ENCODE assay signal across 30 cellular contexts in genomic region chr11:132904091-132904490, GRCh38.
DNase-seq lines count a peak whose midpoint lies in the region; ATAC-seq and TF ChIP-seq lines count a peak whose summit lies in the region.
"Had no signal": no experiment of that assay in that cellular context is flagged by ENCODE, and none has a peak within 500 bp of the region (broad histone marks: within the 10 kb centered on the region; RNA-seq: fewer than 3 reads in every experiment).

No MANE protein-coding gene starts in this region.

- H3K4me1 Mint-ChIP-seq in glutamatergic neuron (ENCODE audit: low read depth, unreplicated experiment) = peaks cover 19% of the 10 kb centered on the region
- H3K4me1 Mint-ChIP-seq: B cell; CD14-positive monocyte; CD4-positive, alpha-beta memory T cell; CD4-positive, CD25-positive, alpha-beta regulatory T cell; CD8-positive, alpha-beta memory T cell had no signal

- no peak overlapping the region for H3K4me3 Mint-ChIP-seq in glutamatergic neuron (ENCODE audit: unreplicated experiment)
- H3K4me3 Mint-ChIP-seq: B cell; CD14-positive monocyte; CD4-positive, alpha-beta memory T cell; CD4-positive, alpha-beta T cell; CD4-positive, CD25-positive, alpha-beta regulatory T cell; CD8-positive, alpha-beta memory T cell; CD8-positive, alpha-beta T cell had no signal

- no peaks in the 10 kb centered on the region for H3K27me3 Mint-ChIP-seq in glutamatergic neuron (ENCODE audit: unreplicated experiment)
- H3K27me3 Mint-ChIP-seq: B cell; CD4-positive, alpha-beta memory T cell; CD4-positive, alpha-beta T cell; CD4-positive, CD25-positive, alpha-beta regulatory T cell had no signal

- DNase-seq in G401 (ENCODE audit: low spot score) (peak; percentile 68), cerebellar cortex (ENCODE audit: low spot score) (peak; percentile 67), cerebellum (ENCODE audit: low spot score) (peak; percentile 37), glutamatergic neuron (no peak), NCI-H1417 (lab: John Stamatoyannopoulos, UW) (no peak), superior temporal gyrus (ENCODE audit: extremely low spot score) (no peak)
- DNase-seq in stimulated activated CD4-positive, alpha-beta T cell treated with anti-CD3 and anti-CD28 coated beads, Interleukin-12 subunit alpha, Interleukin-12 subunit beta, amount 100 ng/mL, for 4 hours = no peak
- DNase-seq: 8988T; ACHN; AML-193; BE2C; Caco-2; Calu3; CD4-positive, alpha-beta memory T cell; CD4-positive, alpha-beta T cell; CD4-positive, CD25-positive, alpha-beta regulatory T cell; CD8-positive, alpha-beta memory T cell; CD8-positive, alpha-beta T cell; COR-L47; DMS 273 treated with DMSO at 0.1 percent for 48 hours; DMS153; DMS53; DMS79; DMS79 treated with DMSO at 0.1 percent for 48 hours; DND-41; EL had no signal

- H3K27ac Mint-ChIP-seq in glutamatergic neuron (ENCODE audit: unreplicated experiment) = peak overlapping the region; percentile 17
- H3K27ac Mint-ChIP-seq: B cell; CD14-positive monocyte; CD4-positive, alpha-beta memory T cell; CD4-positive, alpha-beta T cell; CD4-positive, CD25-positive, alpha-beta regulatory T cell; CD8-positive, alpha-beta memory T cell; CD8-positive, alpha-beta T cell had no signal

- in situ Hi-C loops in G401 (cut with HindIII; ENCODE audit: low sequenced_read_pairs) = no loop called here

- ATAC-seq in GM21360 (IDR thresholded peaks at IDR 0.05; ENCODE audit: unreplicated experiment) = no peak
- ATAC-seq: A549; CD8-positive, alpha-beta T cell had no signal

- H3K9me3 Mint-ChIP-seq in glutamatergic neuron (ENCODE audit: unreplicated experiment) = peaks cover 2% of the 10 kb centered on the region
- H3K9me3 Mint-ChIP-seq: CD4-positive, alpha-beta T cell had no signal

- no peak for TF ChIP-seq CTCF in glutamatergic neuron (IDR thresholded peaks at IDR 0.05; ENCODE audit: partially characterized antibody, unreplicated experiment)

- H3K36me3 Mint-ChIP-seq in glutamatergic neuron (ENCODE audit: unreplicated experiment) = no peaks in the 10 kb centered on the region
- H3K36me3 Mint-ChIP-seq: CD14-positive monocyte; CD4-positive, alpha-beta memory T cell; CD4-positive, CD25-positive, alpha-beta regulatory T cell; CD8-positive, alpha-beta memory T cell; CD8-positive, alpha-beta T cell had no signal

Comparison
In these comparisons a context has a peak if more than half of its experiments do, and no peak if none do; other contexts are left out.
1. DNase-seq: peak in G401 (single experiment), cerebellar cortex (single experiment) and cerebellum (single experiment); none in glutamatergic neuron (single experiment), NCI-H1417 (0 of 3), superior temporal gyrus (single experiment) and stimulated activated CD4-positive, alpha-beta T cell treated with anti-CD3 and anti-CD28 coated beads, Interleukin-12 subunit alpha, Interleukin-12 subunit beta, amount 100 ng/mL, for 4 hours (single experiment).